In the genomic region with DNA sequence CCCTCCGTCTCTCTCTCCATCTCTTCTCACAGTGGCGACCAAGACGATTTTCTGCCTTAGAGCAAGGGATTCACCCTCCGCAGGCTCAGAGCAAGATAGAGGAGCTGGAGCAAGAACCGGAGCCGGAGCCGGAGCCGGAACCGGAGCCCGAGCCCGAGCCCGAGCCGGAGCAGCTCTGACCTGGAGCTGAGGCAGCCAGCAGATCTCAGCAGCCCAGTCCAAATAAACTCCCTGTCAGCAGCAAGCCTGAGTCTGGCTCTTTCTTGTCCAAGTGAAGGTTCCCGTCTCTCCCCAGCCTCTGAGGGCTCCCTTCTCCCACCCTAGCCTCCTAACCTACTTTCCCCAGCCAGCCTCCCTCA, we compare ENCODE assay signal across 9 cellular contexts. TPM values are rescaled to one million over a fixed set of nuclear protein-coding genes. Genes with fewer than 3 reads are reported as not detected.
DNase-seq lines count a peak whose midpoint lies in the region; ATAC-seq and TF ChIP-seq lines count a peak whose summit lies in the region.
"Had no signal": no experiment of that assay in that cellular context is flagged by ENCODE, and none has a peak within 500 bp of the region (broad histone marks: within the 10 kb centered on the region; RNA-seq: fewer than 3 reads in every experiment).

No MANE protein-coding gene starts in this region.

- H3K9me3 Mint-ChIP-seq in CD4-positive, alpha-beta T cell: no peaks in the 10 kb centered on the region

- CTCF ChIA-PET in CD4-positive, alpha-beta T cell (lab: Charles Lee): interaction anchor here (0.6 to 2.5 kb wide), 6 partner anchors 12 to 95 kb away, joined by 3 to 17 read pairs (median 4); partner anchors contain the start of genes MLF2, PTMS and SPSB2

- H3K4me1 ChIP-seq in muscle layer of duodenum (ENCODE audit: control insufficient read depth in 1 of 2, insufficient read depth in 2 of 2, low read length in 2 of 2): peaks cover 3 to 23% of the 10 kb centered on the region in 2 donors

- H3K36me3 Mint-ChIP-seq in CD4-positive, alpha-beta T cell (ENCODE audit: low read depth): no peaks in the 10 kb centered on the region

- no peaks in the 10 kb centered on the region for H3K9me3 ChIP-seq in CD4-positive, alpha-beta T cell (ENCODE audit: control insufficient read depth, low read length)
- no peaks in the 10 kb centered on the region for H3K9me3 ChIP-seq in muscle layer of duodenum (ENCODE audit: control insufficient read depth in 1 of 2, low read length in 2 of 2)

- peak overlapping the region; percentile 77 for H3K27ac Mint-ChIP-seq in CD4-positive, alpha-beta T cell

- peaks cover 22% of the 10 kb centered on the region for H3K27me3 Mint-ChIP-seq in CD4-positive, alpha-beta T cell

- no peak for ATAC-seq in CD4-positive, alpha-beta T cell (ENCODE audit: poor library complexity)
- ATAC-seq in HG02870 (IDR thresholded peaks at IDR 0.05; ENCODE audit: unreplicated experiment): no peak

- DNase-seq in CD4-positive, alpha-beta T cell: no peak
- DNase-seq in NB4 (ENCODE audit: low read depth) (no peak), dorsolateral prefrontal cortex (peak in 7 of 10 donors; percentile 44 to 74 (median 68)), A172 (ENCODE audit: low spot score) (no peak), NOMO-1 treated with dmso at 0.1 percent for 144 hours (lab: John Stamatoyannopoulos, UW; ENCODE audit: unreplicated experiment) (no peak), iPS-NIHi11 (ENCODE audit: low spot score) (no peak)

- no peak overlapping the region for H3K27ac ChIP-seq in CD4-positive, alpha-beta T cell (ENCODE audit: low read depth, low read length)
- peak overlapping the region in 56 of 59 donors; percentile 27 to 90 (median 78) for H3K27ac ChIP-seq in dorsolateral prefrontal cortex
- peak overlapping the region; percentile 45 for H3K27ac ChIP-seq in muscle layer of duodenum (ENCODE audit: low read length)

- H3K36me3 ChIP-seq in muscle layer of duodenum (ENCODE audit: control insufficient read depth in 1 of 2, insufficient read depth in 2 of 2, low read length in 2 of 2): no peaks in the 10 kb centered on the region

- H3K4me3 Mint-ChIP-seq in CD4-positive, alpha-beta T cell: peak overlapping the region; percentile 85

- H3K4me1 Mint-ChIP-seq in CD4-positive, alpha-beta T cell (ENCODE audit: low read depth): peaks cover 55% of the 10 kb centered on the region

- intact Hi-C loops in CD4-positive, alpha-beta T cell (cut with DNase I, micrococcal nuclease): loop anchor here (1.0 to 2.0 kb wide), 2 partner anchors 25 to 161 kb away; partner anchors contain the start of gene MLF2 (in 1 of the 2)
- intact Hi-C loops in dorsolateral prefrontal cortex (cut with DNase I): loop anchor here (1.0 to 5.0 kb wide), 2 partner anchors 25 to 41 kb away; partner anchors contain the start of gene MLF2 (in 1 of the 2)

- no peak for TF ChIP-seq POLR2A in NB4 (IDR thresholded peaks at IDR 0.05; ENCODE audit: extremely low read depth, insufficient read length)

- POLR2A ChIA-PET in CD4-positive, alpha-beta T cell (lab: Charles Lee): interaction anchor here (0.7 to 3.7 kb wide), 6 partner anchors 11 to 74 kb away, joined by 3 to 24 read pairs (median 7); partner anchors contain the start of genes CD4, COPS7A, MLF2 and PTMS

- H3K4me3 ChIP-seq in NB4 (ENCODE audit: low read depth, low read length) (peak overlapping the region; percentile 53), dorsolateral prefrontal cortex (peak overlapping the region; percentile 6 to 72 (median 55)), muscle layer of duodenum (ENCODE audit: low read depth in 1 of 2, low read length in 2 of 2) (peak overlapping the region; percentile 55 to 68)

- peaks cover 1% of the 10 kb centered on the region for H3K27me3 ChIP-seq in CD4-positive, alpha-beta T cell (ENCODE audit: control insufficient read depth, insufficient read depth, low read length)
- H3K27me3 ChIP-seq in dorsolateral prefrontal cortex (peaks cover 0 to 17% (median 0%) of the 10 kb centered on the region in 45 donors), muscle layer of duodenum (ENCODE audit: low read depth, low read length) (no peaks in the 10 kb centered on the region)

- TF ChIP-seq CTCF in CD4-positive, alpha-beta T cell (IDR thresholded peaks at IDR 0.05): no peak
- TF ChIP-seq CTCF in NB4 (IDR thresholded peaks at IDR 0.05; ENCODE audit: low read depth, low read length) (no peak), dorsolateral prefrontal cortex (IDR thresholded peaks at IDR 0.05 in 54 of 56, conservative IDR thresholded peaks at IDR 0.05 in 2 of 56; ENCODE audit: low read depth in 1 of 56, partially characterized antibody in 56 of 56) (no peak)

RNA-seq across cellular contexts. Expression of gene LAG3, which starts 5.9 kb away (rescaled TPM):
- 1 to 10 TPM in 1 of 2 experiments, under 1 TPM in 1; 0.82 to 1.4 TPM for total RNA-seq in CD4-positive, alpha-beta T cell
- total RNA-seq in dorsolateral prefrontal cortex: 1 to 10 TPM in 33 of 120 experiments, under 1 TPM in 73, not detected in 14; 0.23 to 3.0 (median 0.75) TPM
- total RNA-seq in A172 (2014; rRNA removed; shearing (Covaris generic)): not detected in 2 replicates

RNA-seq across cellular contexts. Expression of gene CD4, which starts 11.1 kb away (rescaled TPM):
- 100 to 1,000 TPM; 134 to 136 TPM for total RNA-seq in CD4-positive, alpha-beta T cell
- total RNA-seq in dorsolateral prefrontal cortex: 10 to 100 TPM in 62 of 120 experiments, 1 to 10 TPM in 58; 5.0 to 28.8 (median 10.1) TPM
- not detected in 2 replicates for total RNA-seq in A172 (2014; rRNA removed; shearing (Covaris generic))
- total RNA-seq: HT1080 had no signal

RNA-seq across cellular contexts. Expression of gene PTMS, which starts 12.0 kb away (rescaled TPM):
- total RNA-seq in CD4-positive, alpha-beta T cell: 1 to 10 TPM; 1.5 to 1.9 TPM
- 100 to 1,000 TPM; 117 to 439 (median 242) TPM for total RNA-seq in dorsolateral prefrontal cortex
- 86.8 and 166 TPM in 2 replicates for total RNA-seq in A172 (2014; rRNA removed; shearing (Covaris generic))

RNA-seq across cellular contexts. Expression of gene MLF2, which starts 25.2 kb away (rescaled TPM):
- total RNA-seq in CD4-positive, alpha-beta T cell: 100 to 1,000 TPM; 114 to 121 TPM
- total RNA-seq in dorsolateral prefrontal cortex: 100 to 1,000 TPM; 139 to 384 (median 261) TPM
- 168 and 187 TPM in 2 replicates for total RNA-seq in A172 (2014; rRNA removed; shearing (Covaris generic))

RNA-seq across cellular contexts. Expression of gene GPR162, which starts 43.4 kb away (rescaled TPM):
- total RNA-seq in CD4-positive, alpha-beta T cell: not detected
- total RNA-seq in dorsolateral prefrontal cortex: 100 to 1,000 TPM in 117 of 120 experiments, 10 to 100 TPM in 3; 49.5 to 245 (median 167) TPM
- total RNA-seq in A172 (2014; rRNA removed; shearing (Covaris generic)): 5.3 and 12.3 TPM in 2 replicates

Comparison
In these comparisons a context has a peak if more than half of its experiments do, and no peak if none do; other contexts are left out.
1. DNase-seq: peak in dorsolateral prefrontal cortex (7 of 10); none in CD4-positive, alpha-beta T cell (0 of 10), NB4 (single experiment), A172 (single experiment), NOMO-1 treated with dmso at 0.1 percent for 144 hours (single experiment) and iPS-NIHi11 (single experiment).
2. RNA of gene PTMS, which starts 12.0 kb away (total RNA-seq): 117 to 439 TPM in dorsolateral prefrontal cortex and 86.8 to 166 TPM in A172; 1.5 to 1.9 TPM in CD4-positive, alpha-beta T cell; every median in the first group is over 10 times any median in the second.
3. Peak in every context shown above with its lines, with median percentiles within 50 percentile points of each other: H3K4me3 ChIP-seq.